In the genomic region with DNA sequence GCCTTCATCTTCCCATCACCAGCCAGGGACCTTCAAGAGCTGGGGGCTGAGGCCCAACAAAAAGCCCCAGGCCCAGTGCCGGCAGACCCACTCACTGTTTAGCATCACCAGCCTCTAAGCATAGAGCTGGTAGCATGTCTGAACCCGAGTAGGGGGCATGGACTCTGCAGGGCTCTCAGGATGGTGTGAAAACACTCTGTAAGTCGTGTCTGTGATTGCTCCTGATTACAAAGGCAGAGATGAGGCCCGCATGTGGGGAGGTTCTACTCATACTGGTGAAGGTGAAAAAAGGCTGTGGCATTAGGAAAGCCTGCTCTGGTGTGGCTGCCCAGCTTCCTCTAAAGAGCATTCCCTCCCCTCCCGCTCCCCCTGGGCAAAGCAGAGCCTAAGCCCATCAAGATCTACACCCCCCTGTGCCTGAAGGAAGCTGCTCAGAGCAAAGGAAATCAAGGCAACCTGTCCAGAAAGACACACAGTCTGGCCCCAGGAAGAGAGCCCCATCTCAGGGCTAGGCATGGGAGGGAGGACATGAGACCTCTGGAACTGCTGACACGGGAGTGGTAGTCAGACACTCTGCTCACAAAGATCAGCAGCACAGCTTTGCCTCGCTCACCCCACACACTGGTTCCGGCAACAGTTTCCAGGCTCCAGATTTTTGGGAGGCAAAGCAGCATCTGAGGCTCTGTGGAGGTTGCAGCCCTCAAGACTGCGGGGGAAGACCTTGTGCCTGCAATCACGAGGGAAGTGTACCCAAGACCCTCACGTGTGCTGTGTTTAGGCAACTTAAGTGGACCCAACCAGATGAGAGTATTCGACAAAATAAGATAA, we compare ENCODE assay signal across 12 cellular contexts. TPM values are rescaled to one million over a fixed set of nuclear protein-coding genes. Genes with fewer than 3 reads are reported as not detected.
DNase-seq lines count a peak whose midpoint lies in the region; ATAC-seq, FAIRE-seq and TF ChIP-seq lines count a peak whose summit lies in the region.
"Had no signal": no experiment of that assay in that cellular context is flagged by ENCODE, and none has a peak within 500 bp of the region (broad histone marks: within the 10 kb centered on the region; RNA-seq: fewer than 3 reads in every experiment).

No MANE protein-coding gene starts in this region.

- FAIRE-seq in K562 (lab: Jason Lieb, UNC), result no peak
- FAIRE-seq: G401.6 had no signal

- H3K4me1 ChIP-seq in cardiac muscle cell (ENCODE audit: low read depth), result peaks cover 72% of the 10 kb centered on the region
- peaks cover 22 to 36% of the 10 kb centered on the region in 2 experiments; a peak in 4 of 5 replicates for H3K4me1 ChIP-seq in K562 (replicated peaks in 1 of 2; ENCODE audit: control insufficient read depth in 2 of 2, insufficient read depth in 2 of 2, low read length in 2 of 2)
- peaks cover 97% of the 10 kb centered on the region for H3K4me1 ChIP-seq in mucosa of stomach (ENCODE audit: control insufficient read depth, insufficient read depth, low read length)
- peaks cover 0 to 10% of the 10 kb centered on the region in 2 donors for H3K4me1 ChIP-seq in uterus

- TF ChIP-seq POLR2A in K562 (conservative IDR thresholded peaks at IDR 0.05) (no peak), uterus (IDR thresholded peaks at IDR 0.05) (no peak)

- H3K4me3 ChIP-seq in cardiac muscle cell (no peak overlapping the region), K562 (no peak overlapping the region), mucosa of stomach (ENCODE audit: low read length) (no peak overlapping the region), uterus (no peak overlapping the region)
- H3K4me3 ChIP-seq: mucosa of descending colon had no signal

- no peak overlapping the region for H2AFZ ChIP-seq in K562 (ENCODE audit: low read depth, low read length)

- H3K9ac ChIP-seq in K562 (ENCODE audit: insufficient read depth in 1 of 2, low read depth in 2 of 2, low read length in 2 of 2), result peak overlapping the region in 1 of 2 experiments; percentile 28; a peak in 1 of 4 replicates
- peak overlapping the region; percentile 26 for H3K9ac ChIP-seq in mucosa of stomach (ENCODE audit: low read length)

- ATAC-seq in left ventricle myocardium superior (no peak), K562 (no peak)
- ATAC-seq: mucosa of descending colon had no signal

- peaks cover 94% of the 10 kb centered on the region for H3K79me2 ChIP-seq in K562 (ENCODE audit: control insufficient read depth, insufficient read depth, low read length)

- H3K9me3 ChIP-seq in cardiac muscle cell (ENCODE audit: low read depth) (no peaks in the 10 kb centered on the region), K562 (replicated peaks; ENCODE audit: control insufficient read depth, insufficient read depth, low read depth, low read length) (no peaks in the 10 kb centered on the region), mucosa of stomach (ENCODE audit: control insufficient read depth, low read length) (no peaks in the 10 kb centered on the region), uterus (no peaks in the 10 kb centered on the region)
- H3K9me3 ChIP-seq: mucosa of descending colon had no signal

- H3K27me3 ChIP-seq in cardiac muscle cell (no peaks in the 10 kb centered on the region), K562 (ENCODE audit: control insufficient read depth in 2 of 2, insufficient read depth in 2 of 2, low read length in 2 of 2) (no peaks in the 10 kb centered on the region), mucosa of stomach (ENCODE audit: control insufficient read depth, insufficient read depth, low read length) (no peaks in the 10 kb centered on the region), uterus (no peaks in the 10 kb centered on the region)

- H3K36me3 ChIP-seq in cardiac muscle cell (no peaks in the 10 kb centered on the region), K562 (ENCODE audit: control insufficient read depth, insufficient read depth, low read length) (peaks cover 91% of the 10 kb centered on the region), mucosa of stomach (ENCODE audit: control insufficient read depth, insufficient read depth, low read length) (peaks cover 11% of the 10 kb centered on the region), uterus (no peaks in the 10 kb centered on the region)

- no peak for TF ChIP-seq EP300 in K562 (IDR thresholded peaks at IDR 0.05; ENCODE audit: low read length)

- no peak for DNase-seq in cardiac muscle cell (ENCODE audit: low read depth in 1 of 2, low spot score in 1 of 2)
- DNase-seq in left ventricle myocardium superior, result no peak
- no peak for DNase-seq in K562 (ENCODE audit: extremely low read depth in 1 of 4, low spot score in 3 of 4)
- DNase-seq in uterus, result no peak
- DNase-seq in NK-92 treated with Interleukin-12 subunit alpha and Interleukin-12 subunit beta, amount 100 ng/mL, for 24 hours (lab: John Stamatoyannopoulos, UW), result no peak
- DNase-seq in DMS79 (lab: John Stamatoyannopoulos, UW), result no peak
- no peak for DNase-seq in stimulated activated CD4-positive, alpha-beta T cell treated with anti-CD3 and anti-CD28 coated beads, Interleukin-4, amount 100 ng/mL, for 24 hours
- DNase-seq: activated CD8-positive, alpha-beta memory T cell treated with anti-CD3 and anti-CD28 coated beads, Interleukin-2, amount 50 U/mL, for 48 hours; OCI-M1 had no signal

- TF ChIP-seq RAD21 in K562 (CRISPR knock-in tag; conservative IDR thresholded peaks at IDR 0.05 in 1 of 2, IDR thresholded peaks at IDR 0.05 in 1 of 2), result no peak

- peaks cover 20% of the 10 kb centered on the region for H3K9me1 ChIP-seq in K562 (ENCODE audit: control insufficient read depth, insufficient read depth, low read length)

- in situ Hi-C loops in K562 (cut with MboI), result no loop called here

- peak overlapping the region; percentile 7 for H3K27ac ChIP-seq in cardiac muscle cell
- no peak overlapping the region for H3K27ac ChIP-seq in K562 (ENCODE audit: extremely low read depth, low read depth, low read length)
- peak overlapping the region; percentile 40 to 93 for H3K27ac ChIP-seq in uterus

- CTCF ChIA-PET in K562 (lab: Yijun Ruan, JAX; ENCODE audit: low intra/inter-chr PET ratio), result no interaction called here

- POLR2A ChIA-PET in K562 (lab: Yijun Ruan, JAX), result interaction anchor here (0.6 to 2.9 kb wide), 5 partner anchors 10 to 131 kb away, joined by 3 to 8 read pairs (median 4); no protein-coding TSS in a partner anchor

- H3K4me2 ChIP-seq in K562 (ENCODE audit: insufficient read depth, low read length), result no peak overlapping the region

- WGBS in K562 (ENCODE audit: insufficient coverage, low coverage, missing lambda C conversion rate), result 91% methylated on average over 12 of the region's 12 CpGs

- intact Hi-C loops in left ventricle myocardium superior (cut with micrococcal nuclease), result no loop called here
- intact Hi-C loops in K562 (cut with micrococcal nuclease), result no loop called here
- intact Hi-C loops in uterus (cut with DNase I; ENCODE audit: low total_unique reads), result no loop called here

- TF ChIP-seq CTCF in cardiac muscle cell (IDR thresholded peaks at IDR 0.05; ENCODE audit: low read depth, low read length), result no peak
- no peak for TF ChIP-seq CTCF in K562 (IDR thresholded peaks at IDR 0.05 in 2 of 3, conservative IDR thresholded peaks at IDR 0.05 in 1 of 3; ENCODE audit: insufficient read depth in 2 of 3, low read depth in 1 of 3, low read length in 3 of 3)
- no peak for TF ChIP-seq CTCF in uterus (IDR thresholded peaks at IDR 0.05)

- BruUV-seq in K562 (replicated peaks; lab: Mats Ljungman, UMichigan), result no TSS peak

- H4K20me1 ChIP-seq in K562 (replicated peaks; ENCODE audit: control insufficient read depth, insufficient read depth, low read length), result peaks cover 65% of the 10 kb centered on the region

RNA-seq across cellular contexts. Expression of a gene that starts 36.8 kb away (rescaled TPM):
- 43.9 and 53.8 TPM in 2 replicates for total RNA-seq in cardiac muscle cell
- 73.1 and 78.4 TPM in 2 replicates for polyA plus RNA-seq in cardiac muscle cell
- 29.6 TPM for total RNA-seq in left ventricle myocardium superior
- 140 and 232 TPM in 2 replicates for total RNA-seq in K562 (2011; cell fraction: chromatin; rRNA removed; ENCODE audit: low replicate concordance)
- 143 and 148 TPM in 2 replicates for total RNA-seq in K562 (2011; cell fraction: nucleolus; rRNA removed)
- 188 and 262 TPM in 2 replicates for total RNA-seq in K562 (2011; cell fraction: nucleoplasm; rRNA removed)
- total RNA-seq in K562 (2014; rRNA removed), result 99.0 and 101 TPM in 2 replicates
- total RNA-seq in K562 (2014; rRNA removed; fragmentation: Illumina TruSeq; extraction: Trizol), result 44.4 and 63.0 TPM in 2 replicates
- total RNA-seq in K562 (2015; rRNA removed; fragmentation: Illumina TruSeq; extraction: Trizol), result 104 and 115 TPM in 2 replicates
- total RNA-seq in K562 (2021), result 75.2 and 86.9 TPM in 2 replicates
- polyA plus RNA-seq in K562 (2011; rRNA removed), result 47.8 and 54.0 TPM in 2 replicates
- 53.0 and 53.5 TPM in 2 replicates for polyA plus RNA-seq in K562 (2011; cell fraction: cytosol; rRNA removed)
- polyA plus RNA-seq in K562 (2011; cell fraction: nucleus; rRNA removed), result 82.0 and 85.3 TPM in 2 replicates
- polyA plus RNA-seq in K562 (2012), result 77.1 and 114 TPM in 2 replicates
- polyA plus RNA-seq in K562 (2014; fragmentation: Illumina TruSeq; extraction: Trizol), result 105 and 127 TPM in 2 replicates
- polyA plus RNA-seq in K562 (2014; fragmentation: Nextera tagmentation; extraction: Ambion mirVana), result 10 to 100 TPM in 1 of 2 experiments, 1 to 10 TPM in 1; 8.9 to 20.9 TPM
- 100 and 201 TPM in 2 replicates for polyA plus RNA-seq in K562 (2014; rRNA removed)
- polyA minus RNA-seq in K562 (2011; rRNA and poly(A)+ RNA removed), result 50.3 and 53.4 TPM in 2 replicates
- polyA minus RNA-seq in K562 (2011; cell fraction: cytosol; rRNA and poly(A)+ RNA removed), result 17.4 and 21.1 TPM in 2 replicates
- polyA minus RNA-seq in K562 (2011; cell fraction: nucleus; rRNA and poly(A)+ RNA removed), result 81.3 and 87.3 TPM in 2 replicates
- 10 to 100 TPM in 3 of 4 donors, 1 to 10 TPM in 1; 4.1 to 92.0 (median 41.2) TPM for total RNA-seq in uterus

RNA-seq across cellular contexts. Expression of a gene that starts 39.7 kb away (rescaled TPM):
- 10.6 and 14.2 TPM in 2 replicates for total RNA-seq in cardiac muscle cell
- polyA plus RNA-seq in cardiac muscle cell, result 7.8 and 8.3 TPM in 2 replicates
- 11.4 TPM for total RNA-seq in left ventricle myocardium superior
- total RNA-seq in K562 (2011; cell fraction: chromatin; rRNA removed; ENCODE audit: low replicate concordance), result 322 and 1,090 TPM in 2 replicates
- total RNA-seq in K562 (2011; cell fraction: nucleolus; rRNA removed), result 555 and 597 TPM in 2 replicates
- 365 and 370 TPM in 2 replicates for total RNA-seq in K562 (2011; cell fraction: nucleoplasm; rRNA removed)
- total RNA-seq in K562 (2014; rRNA removed), result 41.3 and 45.2 TPM in 2 replicates
- total RNA-seq in K562 (2014; rRNA removed; fragmentation: Illumina TruSeq; extraction: Trizol), result 12.3 and 16.0 TPM in 2 replicates
- total RNA-seq in K562 (2015; rRNA removed; fragmentation: Illumina TruSeq; extraction: Trizol), result 23.7 and 23.9 TPM in 2 replicates
- 89.3 and 114 TPM in 2 replicates for total RNA-seq in K562 (2021)
- polyA plus RNA-seq in K562 (2011; rRNA removed), result 29.6 and 50.4 TPM in 2 replicates
- polyA plus RNA-seq in K562 (2011; cell fraction: cytosol; rRNA removed), result 25.6 and 45.5 TPM in 2 replicates
- 557 and 843 TPM in 2 replicates for polyA plus RNA-seq in K562 (2011; cell fraction: nucleus; rRNA removed)
- polyA plus RNA-seq in K562 (2012), result 66.4 and 174 TPM in 2 replicates
- 46.4 and 62.1 TPM in 2 replicates for polyA plus RNA-seq in K562 (2014; fragmentation: Illumina TruSeq; extraction: Trizol)
- polyA plus RNA-seq in K562 (2014; fragmentation: Nextera tagmentation; extraction: Ambion mirVana), result under 1 TPM; 0.06 to 0.24 TPM
- 67.5 and 85.5 TPM in 2 replicates for polyA plus RNA-seq in K562 (2014; rRNA removed)
- 8.6 and 16.8 TPM in 2 replicates for polyA minus RNA-seq in K562 (2011; rRNA and poly(A)+ RNA removed)
- polyA minus RNA-seq in K562 (2011; cell fraction: cytosol; rRNA and poly(A)+ RNA removed), result 23.5 and 26.4 TPM in 2 replicates
- 104 and 118 TPM in 2 replicates for polyA minus RNA-seq in K562 (2011; cell fraction: nucleus; rRNA and poly(A)+ RNA removed)
- 10 to 100 TPM; 13.1 to 41.1 (median 23.8) TPM for total RNA-seq in uterus
